Comparison of ENCODE assay signal across 9 cellular contexts in the genomic region with DNA sequence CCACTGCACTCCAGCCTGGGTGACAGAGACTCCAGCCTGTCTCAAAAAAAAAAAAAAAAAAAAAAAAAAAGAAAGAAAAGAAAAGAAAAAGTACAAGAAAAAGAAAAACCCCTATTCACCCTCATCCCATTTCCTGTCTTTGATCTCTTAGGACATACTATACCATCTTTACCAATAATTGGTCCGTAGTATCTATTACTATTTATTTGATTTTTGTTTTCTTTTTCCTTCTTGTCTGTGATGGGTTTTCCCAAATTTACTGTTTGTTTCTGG. TPM values are rescaled to one million over a fixed set of nuclear protein-coding genes. Genes with fewer than 3 reads are reported as not detected.
A peak's percentile ranks its signal among the peaks of the same experiment; 100 is the strongest.
DNase-seq lines count a peak whose midpoint lies in the region; ATAC-seq and TF ChIP-seq lines count a peak whose summit lies in the region.
"Had no signal": no experiment of that assay in that cellular context is flagged by ENCODE, and none has a peak within 500 bp of the region (broad histone marks: within the 10 kb centered on the region; RNA-seq: fewer than 3 reads in every experiment).

No MANE protein-coding gene starts in this region.

- H3K79me2 ChIP-seq in SU-DHL-6 (ENCODE audit: insufficient read depth, low read length) = no peaks in the 10 kb centered on the region

- no peaks in the 10 kb centered on the region for H3K36me3 Mint-ChIP-seq in activated CD4-positive, alpha-beta T cell treated with anti-CD3 and anti-CD28 coated beads, Interleukin-2, amount 10 ng/mL, durations not matched to agents 24 days and 14 days (ENCODE audit: low read depth)

- peak overlapping the region; percentile 94 for H3K27ac Mint-ChIP-seq in activated CD4-positive, alpha-beta T cell treated with anti-CD3 and anti-CD28 coated beads, Interleukin-2, amount 10 ng/mL, durations not matched to agents 24 days and 14 days

- CTCF ChIA-PET in RWPE1 (lab: Yijun Ruan, JAX) = interaction anchor here (1.3 kb wide), 1 partner anchor 20 kb away, joined by 3 read pairs; no protein-coding TSS in a partner anchor

- no peak overlapping the region for H3K27ac ChIP-seq in SU-DHL-6 (ENCODE audit: low read depth, low read length)
- H3K27ac ChIP-seq in stomach = peak overlapping the region in 4 of 5 donors; percentile 82 to 91 (median 86)
- no peak overlapping the region for H3K27ac ChIP-seq in RWPE1

- DNase-seq in activated CD4-positive, alpha-beta T cell treated with anti-CD3 and anti-CD28 coated beads, Interleukin-2, amount 10 ng/mL, durations not matched to agents 24 days and 14 days = no peak
- DNase-seq in activated CD4-positive, alpha-beta T cell treated with anti-CD3 and anti-CD28 coated beads, Interleukin-2, amount 50 U/mL, for 4 hours = no peak
- no peak for DNase-seq in fibroblast of villous mesenchyme (ENCODE audit: low read depth)
- DNase-seq in stomach = no peak
- no peak for DNase-seq in NK-92 treated with Interleukin-12 subunit alpha and Interleukin-12 subunit beta, amount 100 ng/mL, for 24 hours (lab: John Stamatoyannopoulos, UW)
- no peak for DNase-seq in RWPE1 (ENCODE audit: low spot score)

- 26 to 49% (median 46%) methylated on average over 1 of the region's 1 CpG for WGBS in stomach, 5 donors

- H3K4me3 ChIP-seq in SU-DHL-6 (ENCODE audit: insufficient read depth, low read length, poor library complexity, severe bottlenecking) = peak overlapping the region; percentile 91
- H3K4me3 ChIP-seq in fibroblast of villous mesenchyme (ENCODE audit: low read depth, low read length) = peak overlapping the region; percentile 96
- peak overlapping the region in 2 of 4 donors; percentile 61 to 63 for H3K4me3 ChIP-seq in stomach

- H2AFZ ChIP-seq in SU-DHL-6 (ENCODE audit: low read depth, low read length, severe bottlenecking) = no peak overlapping the region

- H3K4me2 ChIP-seq in SU-DHL-6 (ENCODE audit: low read depth, low read length, poor library complexity, severe bottlenecking) = peak overlapping the region; percentile 99

- H3F3A ChIP-seq in SU-DHL-6 (ENCODE audit: insufficient read depth) = peaks cover 27% of the 10 kb centered on the region

- no peak overlapping the region for H3K9ac ChIP-seq in SU-DHL-6 (ENCODE audit: low read length)

- H3K9me3 ChIP-seq in SU-DHL-6 (ENCODE audit: insufficient read depth, low read length) = no peaks in the 10 kb centered on the region
- no peaks in the 10 kb centered on the region for H3K9me3 ChIP-seq in stomach
- H3K9me3 ChIP-seq: pancreas had no signal

- intact Hi-C loops in activated CD4-positive, alpha-beta T cell treated with anti-CD3 and anti-CD28 coated beads, Interleukin-2, amount 10 ng/mL, durations not matched to agents 24 days and 14 days (cut with micrococcal nuclease) = loop anchor here (1.0 to 5.0 kb wide), 5 partner anchors 42 to 289 kb away; a partner anchor contains a TSS
- intact Hi-C loops in stomach (cut with DNase I; ENCODE audit: low total_unique reads) = no loop called here

- peaks cover 41% of the 10 kb centered on the region for H3K4me1 Mint-ChIP-seq in activated CD4-positive, alpha-beta T cell treated with anti-CD3 and anti-CD28 coated beads, Interleukin-2, amount 10 ng/mL, durations not matched to agents 24 days and 14 days

- no peak for TF ChIP-seq POLR2A in stomach (IDR thresholded peaks at IDR 0.05)

- no peaks in the 10 kb centered on the region for H4K20me1 ChIP-seq in SU-DHL-6 (ENCODE audit: low read depth, low read length)

- no peaks in the 10 kb centered on the region for H3K27me3 ChIP-seq in SU-DHL-6 (ENCODE audit: low read length)
- peaks cover 0 to 3% (median 0%) of the 10 kb centered on the region in 3 donors for H3K27me3 ChIP-seq in stomach
- H3K27me3 ChIP-seq: pancreas had no signal

- TF ChIP-seq EP300 in stomach (IDR thresholded peaks at IDR 0.05) = no peak

- H3K36me3 ChIP-seq in SU-DHL-6 (ENCODE audit: low read length) = no peaks in the 10 kb centered on the region
- no peaks in the 10 kb centered on the region for H3K36me3 ChIP-seq in stomach
- H3K36me3 ChIP-seq: pancreas had no signal

- POLR2A ChIA-PET in RWPE1 (lab: Yijun Ruan, JAX; ENCODE audit: low non-redundant PET) = no interaction called here

- H3K4me1 ChIP-seq in stomach = peaks cover 11 to 56% (median 38%) of the 10 kb centered on the region in 4 donors

- H3K9me3 Mint-ChIP-seq in activated CD4-positive, alpha-beta T cell treated with anti-CD3 and anti-CD28 coated beads, Interleukin-2, amount 10 ng/mL, durations not matched to agents 24 days and 14 days = no peaks in the 10 kb centered on the region

- no peak for ATAC-seq in GM19397 (IDR thresholded peaks at IDR 0.05; ENCODE audit: unreplicated experiment)

- peaks cover 24% of the 10 kb centered on the region for H3K27me3 Mint-ChIP-seq in activated CD4-positive, alpha-beta T cell treated with anti-CD3 and anti-CD28 coated beads, Interleukin-2, amount 10 ng/mL, durations not matched to agents 24 days and 14 days

- H3K4me3 Mint-ChIP-seq in activated CD4-positive, alpha-beta T cell treated with anti-CD3 and anti-CD28 coated beads, Interleukin-2, amount 10 ng/mL, durations not matched to agents 24 days and 14 days = peak overlapping the region; percentile 95

- H3K9me2 ChIP-seq in SU-DHL-6 (replicated peaks; ENCODE audit: insufficient read depth, low read length) = no peaks in the 10 kb centered on the region

- TF ChIP-seq CTCF in SU-DHL-6 (IDR thresholded peaks at IDR 0.05; ENCODE audit: insufficient read depth, low read length, poor library complexity, severe bottlenecking) (no peak), fibroblast of villous mesenchyme (IDR thresholded peaks at IDR 0.05; ENCODE audit: insufficient read depth, low read depth, low read length) (no peak), stomach (IDR thresholded peaks at IDR 0.05) (no peak), RWPE1 (conservative IDR thresholded peaks at IDR 0.05; ENCODE audit: low read depth) (no peak)

RNA-seq across cellular contexts. Expression of a gene that starts 41.6 kb away (rescaled TPM):
- total RNA-seq in activated CD4-positive, alpha-beta T cell treated with anti-CD3 and anti-CD28 coated beads, Interleukin-2, amount 10 ng/mL, durations not matched to agents 24 days and 14 days = 137 and 138 TPM in 2 replicates
- total RNA-seq in fibroblast of villous mesenchyme = 233 and 358 TPM in 2 replicates
- 100 to 1,000 TPM in 3 of 5 donors, 10 to 100 TPM in 2; 26.8 to 185 (median 176) TPM for total RNA-seq in stomach
- 10 to 100 TPM; 13.7 to 55.0 (median 35.8) TPM for polyA plus RNA-seq in stomach

Comparison
In these comparisons a context has a peak if more than half of its experiments do, and no peak if none do; other contexts are left out.
1. H3K27ac ChIP-seq: peak in stomach (4 of 5); none in SU-DHL-6 (single experiment) and RWPE1 (single experiment).